In genomic region chr22:47396515-47396914, GRCh38 we compare ENCODE assay signal across 27 cellular contexts.
"Had no signal": no experiment of that assay in that cellular context is flagged by ENCODE, and none has a peak within 500 bp of the region (broad histone marks: within the 10 kb centered on the region; RNA-seq: fewer than 3 reads in every experiment).

No MANE protein-coding gene starts in this region.

- H3K4me3 Mint-ChIP-seq: effector memory CD8-positive, alpha-beta T cell; naive thymus-derived CD8-positive, alpha-beta T cell; nephron progenitor cell; stimulated activated memory B cell treated with anti-CD40 and anti-IgM and Interleukin-4, amounts not matched to agents 10 μg/mL and 1 μg/mL and 100 μg/mL, for 72 hours; type B pancreatic cell had no signal

- H3K4me3 ChIP-seq: esophagus squamous epithelium, heart right ventricle, left ventricle myocardium inferior, lower lobe of right lung, ovary, sigmoid colon, testis, tibial artery had no signal

- H3K4me1 Mint-ChIP-seq: nephron progenitor cell; stimulated activated memory B cell treated with anti-CD40 and anti-IgM and Interleukin-4, amounts not matched to agents 10 μg/mL and 1 μg/mL and 100 μg/mL, for 72 hours had no signal

- DNase-seq: cortex of kidney; effector memory CD8-positive, alpha-beta T cell; erythroblast; esophagus squamous epithelium; foreskin melanocyte; glutamatergic neuron; heart right ventricle; hippocampal formation; kidney glomerular epithelial cell; left ventricle myocardium inferior; lower lobe of right lung; naive thymus-derived CD8-positive, alpha-beta T cell; nephron progenitor cell; nucleus accumbens; ovary; right cardiac atrium; sigmoid colon; stimulated activated CD4-positive, alpha-beta T cell treated with anti-CD3 and anti-CD28 coated beads, Interleukin-4, amount 100 ng/mL, for 4 hours; stimulated activated naive CD8-positive, alpha-beta T cell treated with anti-CD3 and anti-CD28 coated beads, Interleukin-15, Interleukin-2, amounts not matched to agents 100 U/mL and 50 U/mL, for 24 hours; substantia nigra; testis had no signal

- H3K36me3 Mint-ChIP-seq: naive thymus-derived CD8-positive, alpha-beta T cell; stimulated activated memory B cell treated with anti-CD40 and anti-IgM and Interleukin-4, amounts not matched to agents 10 μg/mL and 1 μg/mL and 100 μg/mL, for 72 hours; type B pancreatic cell had no signal

- H3K36me3 ChIP-seq: esophagus squamous epithelium, heart right ventricle, left ventricle myocardium inferior, lower lobe of right lung, ovary, sigmoid colon, tibial artery had no signal

- H3K27ac ChIP-seq: esophagus squamous epithelium, heart right ventricle, left ventricle myocardium inferior, lower lobe of right lung, ovary, sigmoid colon, testis, tibial artery had no signal

- FAIRE-seq: endometrium, islet of Langerhans, urothelium cell line had no signal

- H3K4me1 ChIP-seq: esophagus squamous epithelium, heart right ventricle, left ventricle myocardium inferior, lower lobe of right lung, sigmoid colon, testis, tibial artery had no signal

- H3K27ac Mint-ChIP-seq: effector memory CD8-positive, alpha-beta T cell; naive thymus-derived CD8-positive, alpha-beta T cell; nephron progenitor cell; stimulated activated memory B cell treated with anti-CD40 and anti-IgM and Interleukin-4, amounts not matched to agents 10 μg/mL and 1 μg/mL and 100 μg/mL, for 72 hours; type B pancreatic cell had no signal

- H3K27me3 ChIP-seq: ovary, sigmoid colon, testis had no signal

- H3K27me3 Mint-ChIP-seq: type B pancreatic cell had no signal

- H3K9me3 Mint-ChIP-seq: effector memory CD8-positive, alpha-beta T cell; naive thymus-derived CD8-positive, alpha-beta T cell; stimulated activated memory B cell treated with anti-CD40 and anti-IgM and Interleukin-4, amounts not matched to agents 10 μg/mL and 1 μg/mL and 100 μg/mL, for 72 hours had no signal

- H3K9me3 ChIP-seq: esophagus squamous epithelium, heart right ventricle, left ventricle myocardium inferior, lower lobe of right lung, ovary, sigmoid colon, testis, tibial artery had no signal
